ENCODE assay signal across 13 cellular contexts in genomic region chr22:47116426-47117341, GRCh38.
"Had no signal": no experiment of that assay in that cellular context is flagged by ENCODE, and none has a peak within 500 bp of the region (broad histone marks: within the 10 kb centered on the region; RNA-seq: fewer than 3 reads in every experiment).

No MANE protein-coding gene starts in this region.

- H3K4me3 ChIP-seq: esophagus muscularis mucosa, vagina had no signal

- H3K4me1 Mint-ChIP-seq: activated CD4-positive, alpha-beta memory T cell treated with anti-CD3 and anti-CD28 coated beads, Interleukin-2, amount 10 ng/mL, durations not matched to agents 7 days and 5 days; activated CD4-positive, alpha-beta T cell treated with anti-CD3 and anti-CD28 coated beads for 36 hours; T-cell had no signal

- H3K9me3 ChIP-seq: esophagus muscularis mucosa, vagina had no signal

- ATAC-seq: activated CD4-positive, alpha-beta T cell treated with anti-CD3 and anti-CD28 coated beads for 36 hours; naive thymus-derived CD4-positive, alpha-beta T cell; T-cell had no signal

- H3K9me3 Mint-ChIP-seq: activated CD4-positive, alpha-beta memory T cell treated with anti-CD3 and anti-CD28 coated beads, Interleukin-2, amount 10 ng/mL, durations not matched to agents 7 days and 5 days; T-cell had no signal

- DNase-seq: activated CD4-positive, alpha-beta memory T cell treated with anti-CD3 and anti-CD28 coated beads, Interleukin-2, amount 10 ng/mL, durations not matched to agents 7 days and 5 days; activated CD4-positive, alpha-beta T cell treated with anti-CD3 and anti-CD28 coated beads for 36 hours; activated CD8-positive, alpha-beta memory T cell treated with anti-CD3 and anti-CD28 coated beads, Interleukin-2, amount 50 U/mL, for 48 hours; activated naive CD4-positive, alpha-beta T cell treated with anti-CD3 and anti-CD28 coated beads, Interleukin-2, amount 50 U/mL, for 16 hours; amniotic stem cell; brain microvascular endothelial cell; midbrain; naive thymus-derived CD4-positive, alpha-beta T cell; stimulated activated CD4-positive, alpha-beta T cell treated with anti-CD3 and anti-CD28 coated beads, Interleukin-4, amount 100 ng/mL, for 1 hour; stimulated activated CD8-positive, alpha-beta memory T cell treated with anti-CD3 and anti-CD28 coated beads, Interleukin-4, amount 100 ng/mL, for 48 hours; T-cell had no signal

- H3K27ac Mint-ChIP-seq: activated CD4-positive, alpha-beta memory T cell treated with anti-CD3 and anti-CD28 coated beads, Interleukin-2, amount 10 ng/mL, durations not matched to agents 7 days and 5 days; activated CD4-positive, alpha-beta T cell treated with anti-CD3 and anti-CD28 coated beads for 36 hours; T-cell had no signal

- H3K4me1 ChIP-seq: esophagus muscularis mucosa, vagina had no signal

- H3K36me3 ChIP-seq: brain microvascular endothelial cell, vagina had no signal

- H3K4me3 Mint-ChIP-seq: activated CD4-positive, alpha-beta memory T cell treated with anti-CD3 and anti-CD28 coated beads, Interleukin-2, amount 10 ng/mL, durations not matched to agents 7 days and 5 days; activated CD4-positive, alpha-beta T cell treated with anti-CD3 and anti-CD28 coated beads for 36 hours; naive thymus-derived CD4-positive, alpha-beta T cell; T-cell had no signal

- H3K27me3 Mint-ChIP-seq: activated CD4-positive, alpha-beta memory T cell treated with anti-CD3 and anti-CD28 coated beads, Interleukin-2, amount 10 ng/mL, durations not matched to agents 7 days and 5 days; activated CD4-positive, alpha-beta T cell treated with anti-CD3 and anti-CD28 coated beads for 36 hours; naive thymus-derived CD4-positive, alpha-beta T cell; T-cell had no signal
